26 cellular contexts compared by ENCODE assay signal in the genomic region with DNA sequence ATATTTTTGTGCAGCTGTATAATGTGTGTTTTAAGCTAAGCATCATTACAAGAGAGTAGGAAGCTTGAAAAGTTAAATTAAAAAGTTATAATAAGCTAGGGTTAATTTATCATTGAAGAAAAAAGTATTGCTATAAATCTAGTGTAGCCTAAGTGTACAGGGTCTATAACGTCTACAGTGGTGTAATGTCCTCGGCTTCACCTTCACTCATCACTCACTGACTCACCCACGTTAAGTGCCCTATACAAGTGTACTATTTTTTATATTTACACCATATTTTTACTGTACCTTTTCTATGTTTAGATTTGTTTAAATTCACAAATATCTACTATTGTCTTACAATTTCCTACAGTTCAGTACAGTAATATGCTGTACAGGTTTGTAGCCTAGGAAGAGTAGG. TPM values are rescaled to one million over a fixed set of nuclear protein-coding genes. Genes with fewer than 3 reads are reported as not detected.
A peak's percentile ranks its signal among the peaks of the same experiment; 100 is the strongest.
DNase-seq lines count a peak whose midpoint lies in the region; ATAC-seq and TF ChIP-seq lines count a peak whose summit lies in the region.
"Had no signal": no experiment of that assay in that cellular context is flagged by ENCODE, and none has a peak within 500 bp of the region (broad histone marks: within the 10 kb centered on the region; RNA-seq: fewer than 3 reads in every experiment).

No MANE protein-coding gene starts in this region.

- H3K4me3 ChIP-seq in RWPE2 (ENCODE audit: severe bottlenecking), result no peak overlapping the region
- no peak overlapping the region for H3K4me3 ChIP-seq in vagina
- H3K4me3 ChIP-seq: BLaER1, GM12878 had no signal

- H3K9me3 ChIP-seq in RWPE2 (ENCODE audit: severe bottlenecking) (no peaks in the 10 kb centered on the region), vagina (no peaks in the 10 kb centered on the region)
- H3K9me3 ChIP-seq: BE2C had no signal

- H3K36me3 ChIP-seq in RWPE2 (ENCODE audit: low read depth) (no peaks in the 10 kb centered on the region), vagina (no peaks in the 10 kb centered on the region)
- H3K36me3 ChIP-seq: BE2C had no signal

- H3K4me1 Mint-ChIP-seq in central memory CD8-positive, alpha-beta T cell, result peaks cover 59% of the 10 kb centered on the region
- peaks cover 44 to 63% of the 10 kb centered on the region in 2 donors for H3K4me1 Mint-ChIP-seq in effector memory CD8-positive, alpha-beta T cell (ENCODE audit: low read depth in 2 of 2)

- no peak for DNase-seq in RWPE2 (ENCODE audit: low spot score)
- DNase-seq in central memory CD8-positive, alpha-beta T cell (ENCODE audit: low spot score in 2 of 2), result no peak
- no peak for DNase-seq in effector memory CD8-positive, alpha-beta T cell
- DNase-seq in substantia nigra (lab: John Stamatoyannopoulos, UW), result no peak
- DNase-seq in vagina (ENCODE audit: extremely low spot score in 2 of 2), result no peak
- DNase-seq in LoVo (ENCODE audit: low spot score), result no peak
- DNase-seq: 8988T; ACHN; BE2C; C1 segment of cervical spinal cord; CD4-positive, alpha-beta memory T cell; CD4-positive, CD25-positive, alpha-beta regulatory T cell; CD8-positive, alpha-beta memory T cell; COR-L47; DMS 273 treated with DMSO at 0.1 percent for 48 hours; DMS153; DMS53; DMS79; DND-41; EL; GDM1 had no signal

- no peak for TF ChIP-seq POLR2A in vagina (IDR thresholded peaks at IDR 0.05)

- H3K27me3 ChIP-seq in RWPE2 (ENCODE audit: insufficient read depth, poor library complexity, severe bottlenecking) (no peaks in the 10 kb centered on the region), vagina (no peaks in the 10 kb centered on the region)
- H3K27me3 ChIP-seq: BE2C, BLaER1 had no signal

- intact Hi-C loops in vagina (cut with DNase I), result no loop called here

- H3K27ac Mint-ChIP-seq in central memory CD8-positive, alpha-beta T cell (ENCODE audit: low read depth), result no peak overlapping the region
- no peak overlapping the region for H3K27ac Mint-ChIP-seq in effector memory CD8-positive, alpha-beta T cell
- H3K27ac Mint-ChIP-seq: CD14-positive monocyte; CD4-positive, CD25-positive, alpha-beta regulatory T cell had no signal

- H3K4me1 ChIP-seq in RWPE2 (ENCODE audit: insufficient read depth, poor library complexity, severe bottlenecking) (peaks cover 5% of the 10 kb centered on the region), vagina (peaks cover 7% of the 10 kb centered on the region)
- H3K4me1 ChIP-seq: BE2C had no signal

- peak overlapping the region; percentile 27 for H3K4me3 Mint-ChIP-seq in central memory CD8-positive, alpha-beta T cell
- H3K4me3 Mint-ChIP-seq in effector memory CD8-positive, alpha-beta T cell, result peak overlapping the region; percentile 19 to 52
- H3K4me3 Mint-ChIP-seq: CD14-positive monocyte; CD4-positive, CD25-positive, alpha-beta regulatory T cell had no signal

- no peaks in the 10 kb centered on the region for H3K9me3 Mint-ChIP-seq in central memory CD8-positive, alpha-beta T cell
- H3K9me3 Mint-ChIP-seq in effector memory CD8-positive, alpha-beta T cell, result no peaks in the 10 kb centered on the region
- H3K9me3 Mint-ChIP-seq: CD14-positive monocyte; CD4-positive, alpha-beta memory T cell; CD4-positive, CD25-positive, alpha-beta regulatory T cell; CD8-positive, alpha-beta memory T cell had no signal

- ATAC-seq in RWPE2 (ENCODE audit: low read depth) (0 out of 3 replicates have a peak, but pooled peaks have one; percentile 21), GM21619 (IDR thresholded peaks at IDR 0.05; ENCODE audit: unreplicated experiment) (no peak)
- peak; percentile 29 for ATAC-seq in central memory CD8-positive, alpha-beta T cell (replicated peaks; ENCODE audit: extremely low read depth, poor library complexity, severe bottlenecking)
- ATAC-seq in effector memory CD8-positive, alpha-beta T cell (replicated peaks), result no peak
- ATAC-seq: GM12878 had no signal

- no peak overlapping the region for H3K27ac ChIP-seq in RWPE2 (ENCODE audit: poor library complexity, severe bottlenecking)
- H3K27ac ChIP-seq in substantia nigra (ENCODE audit: low read depth, low read length, poor library complexity, severe bottlenecking), result peak overlapping the region; percentile 17
- no peak overlapping the region for H3K27ac ChIP-seq in vagina
- H3K27ac ChIP-seq: BLaER1 had no signal

- no peak for TF ChIP-seq CTCF in RWPE2 (IDR thresholded peaks at IDR 0.05; ENCODE audit: poor library complexity, severe bottlenecking)
- TF ChIP-seq CTCF in vagina (IDR thresholded peaks at IDR 0.05), result no peak

- H3K27me3 Mint-ChIP-seq in central memory CD8-positive, alpha-beta T cell, result no peaks in the 10 kb centered on the region
- no peaks in the 10 kb centered on the region for H3K27me3 Mint-ChIP-seq in effector memory CD8-positive, alpha-beta T cell
- H3K27me3 Mint-ChIP-seq: CD4-positive, alpha-beta memory T cell; CD4-positive, CD25-positive, alpha-beta regulatory T cell; CD8-positive, alpha-beta memory T cell had no signal

- H3K36me3 Mint-ChIP-seq in central memory CD8-positive, alpha-beta T cell (ENCODE audit: insufficient read depth), result peaks cover 6% of the 10 kb centered on the region
- peaks cover 12% of the 10 kb centered on the region for H3K36me3 Mint-ChIP-seq in effector memory CD8-positive, alpha-beta T cell (ENCODE audit: insufficient read depth)
- H3K36me3 Mint-ChIP-seq: CD4-positive, CD25-positive, alpha-beta regulatory T cell had no signal

RNA-seq across cellular contexts. Expression of a gene that starts 23.5 kb away (rescaled TPM):
- total RNA-seq in vagina, result 52.8 TPM
- total RNA-seq: G401 had no signal

Comparison
In these comparisons a context has a peak if more than half of its experiments do, and no peak if none do; other contexts are left out.
1. ATAC-seq: peak in RWPE2 (single experiment) and central memory CD8-positive, alpha-beta T cell (single experiment); none in effector memory CD8-positive, alpha-beta T cell (single experiment) and GM21619 (single experiment).